In genomic region chr6:152651986-152652385, GRCh38 we compare ENCODE assay signal across 23 cellular contexts. TPM values are rescaled to one million over a fixed set of nuclear protein-coding genes. Genes with fewer than 3 reads are reported as not detected.
"Had no signal": no experiment of that assay in that cellular context is flagged by ENCODE, and none has a peak within 500 bp of the region (broad histone marks: within the 10 kb centered on the region; RNA-seq: fewer than 3 reads in every experiment).

No MANE protein-coding gene starts in this region.

- H3K79me2 ChIP-seq: hepatocyte had no signal

- H3K4me1 ChIP-seq: pancreas, right lobe of liver, upper lobe of left lung had no signal

- H3K27ac ChIP-seq: brain microvascular endothelial cell, coronary artery, hepatocyte, lower lobe of right lung, neutrophil, pancreas, right lobe of liver, thoracic aorta, upper lobe of left lung had no signal

- H3K9me3 ChIP-seq: lower lobe of right lung, neutrophil, pancreas, right lobe of liver, thoracic aorta, upper lobe of left lung had no signal

- H3K4me2 ChIP-seq: hepatocyte had no signal

- DNase-seq: activated CD4-positive, alpha-beta T cell treated with anti-CD3 and anti-CD28 coated beads, Interleukin-2, amount 10 ng/mL, durations not matched to agents 7 days and 5 days; activated CD8-positive, alpha-beta memory T cell treated with anti-CD3 and anti-CD28 coated beads for 24 hours; activated CD8-positive, alpha-beta memory T cell treated with anti-CD3 and anti-CD28 coated beads, Interleukin-2, amount 50 U/mL, for 48 hours; activated effector memory CD4-positive, alpha-beta T cell treated with Interleukin-2 at 50 U/mL for 16 hours; activated naive CD4-positive, alpha-beta T cell treated with anti-CD3 and anti-CD28 coated beads, Interleukin-2, amount 10 ng/mL, durations not matched to agents 7 days and 5 days; activated naive CD8-positive, alpha-beta T cell treated with anti-CD3 and anti-CD28 coated beads, Interleukin-2, amount 50 U/mL, for 24 hours; activated T-cell treated with anti-CD3 and anti-CD28 coated beads, Interleukin-2, amount 50 U/mL, for 48 hours; anterior cingulate cortex; brain microvascular endothelial cell; erythroblast; lower lobe of right lung; pancreas; right lobe of liver; stimulated activated CD4-positive, alpha-beta T cell treated with anti-CD3 and anti-CD28 coated beads, Interleukin-4, amount 100 ng/mL, for 4 hours; upper lobe of left lung had no signal

- H3K27me3 ChIP-seq: brain microvascular endothelial cell, hepatocyte, right lobe of liver, upper lobe of left lung had no signal

- H3K4me3 ChIP-seq: coronary artery, hepatocyte, lower lobe of right lung, pancreas, right lobe of liver, thoracic aorta, upper lobe of left lung had no signal

- H2AFZ ChIP-seq: hepatocyte had no signal

- ATAC-seq: activated CD4-positive, CD25-positive, alpha-beta regulatory T cell treated with anti-CD3 and anti-CD28 coated beads, Interleukin-2, amount 50 U/mL, for 24 hours; activated naive CD8-positive, alpha-beta T cell treated with anti-CD3 and anti-CD28 coated beads, Interleukin-2, amount 50 U/mL, for 24 hours; lower lobe of right lung; natural killer cell treated with Interleukin-12 subunit alpha and Interleukin-12 subunit beta and Interleukin-15 and Interleukin-18, amount 100 ng/mL, for 72 hours; pancreas; stimulated activated memory B cell treated with anti-CD40 and anti-IgM and Interleukin-4, amounts not matched to agents 10 μg/mL and 1 μg/mL and 100 μg/mL, for 72 hours had no signal

- H3K36me3 ChIP-seq: brain microvascular endothelial cell, lower lobe of right lung, neutrophil, pancreas, right lobe of liver, thoracic aorta, upper lobe of left lung had no signal

RNA-seq across cellular contexts. Expression of gene MYCT1, which starts 45.7 kb away (rescaled TPM):
- total RNA-seq: activated CD4-positive, alpha-beta T cell treated with anti-CD3 and anti-CD28 coated beads, Interleukin-2, amount 10 ng/mL, durations not matched to agents 7 days and 5 days; natural killer cell treated with Interleukin-12 subunit alpha and Interleukin-12 subunit beta and Interleukin-15 and Interleukin-18, amount 100 ng/mL, for 72 hours; T-helper 1 cell treated with Interleukin-12 subunit alpha and Interleukin-12 subunit beta and Interleukin-4 antibody, amounts not matched to agents 30 ng/mL and 1 ng/mL, for 36 hours had no signal
